Comparison of ENCODE assay signal across 8 cellular contexts in the genomic region with DNA sequence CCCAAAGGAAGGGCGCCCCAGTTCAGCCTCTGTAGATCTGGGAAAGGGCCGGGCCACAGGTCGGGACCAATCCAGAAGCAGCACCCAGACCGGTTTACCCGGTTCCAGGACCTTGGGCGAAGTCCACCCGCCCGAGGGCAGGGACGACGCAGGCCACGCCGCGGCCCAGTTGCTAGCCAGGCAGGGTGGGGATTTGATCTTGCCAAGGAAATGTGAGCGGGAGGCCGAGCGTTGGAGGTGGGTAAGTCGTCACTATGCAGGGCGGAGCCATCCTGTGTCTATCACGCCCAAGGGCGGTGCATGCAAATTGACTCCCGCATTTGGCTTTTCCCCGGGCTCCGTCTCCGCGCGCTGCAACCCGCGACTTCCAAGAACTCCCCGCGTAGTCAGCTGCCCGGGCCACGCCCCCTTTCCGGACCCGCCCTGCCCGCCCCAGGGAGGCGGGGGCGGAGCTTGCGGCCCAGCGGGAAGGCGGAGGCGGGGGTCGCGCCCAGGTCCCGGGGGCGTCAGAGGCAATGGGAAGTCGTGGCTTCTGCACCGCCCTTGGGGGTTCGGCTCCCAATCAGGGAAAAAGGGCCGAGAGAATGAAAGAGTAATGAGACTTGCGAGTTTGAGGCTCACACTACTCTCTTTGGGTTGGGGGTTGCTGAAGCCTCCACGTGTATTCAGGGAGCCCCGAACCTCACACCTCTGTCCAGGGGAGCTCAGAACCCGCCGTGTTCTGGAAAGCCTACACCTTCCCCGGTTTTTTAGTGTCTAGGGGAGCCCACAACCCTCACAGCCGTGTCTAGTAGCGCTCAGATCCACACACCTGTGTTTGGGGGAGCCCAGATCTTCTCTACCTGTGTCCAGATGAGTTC. TPM values are rescaled to one million over a fixed set of nuclear protein-coding genes. Genes with fewer than 3 reads are reported as not detected.
DNase-seq lines count a peak whose midpoint lies in the region; ATAC-seq and TF ChIP-seq lines count a peak whose summit lies in the region.

No MANE protein-coding gene starts in this region.

- peaks cover 4% of the 10 kb centered on the region for H3K36me3 Mint-ChIP-seq in CD4-positive, alpha-beta T cell (ENCODE audit: low read depth)
- H3K36me3 Mint-ChIP-seq in T-cell: no peaks in the 10 kb centered on the region

- WGBS in adrenal gland, 4 donors: 3 to 11% (median 6%) methylated on average over 22 to 57 of the region's 57 CpGs

- no peaks in the 10 kb centered on the region for H3K9me3 ChIP-seq in CD4-positive, alpha-beta T cell (ENCODE audit: control insufficient read depth, low read length)
- H3K9me3 ChIP-seq in adrenal gland (replicated peaks in 1 of 3): no peaks in the 10 kb centered on the region
- no peaks in the 10 kb centered on the region for H3K9me3 ChIP-seq in upper lobe of right lung

- peaks cover 72% of the 10 kb centered on the region for H3K4me1 Mint-ChIP-seq in CD4-positive, alpha-beta T cell (ENCODE audit: low read depth)
- peaks cover 70 to 83% (median 74%) of the 10 kb centered on the region in 3 donors for H3K4me1 Mint-ChIP-seq in T-cell

- H3K27ac Mint-ChIP-seq in CD4-positive, alpha-beta T cell: peak overlapping the region; percentile 99
- peak overlapping the region; percentile 99 to 100 for H3K27ac Mint-ChIP-seq in T-cell

- DNase-seq in CD4-positive, alpha-beta T cell: peak; percentile 50 to 83 (median 74)
- DNase-seq in NCI-H1417 treated with DMSO at 0.1 percent for 48 hours (lab: John Stamatoyannopoulos, UW) (peak; percentile 79), T-cell (peak; percentile 56 to 84 (median 68)), adrenal gland (peak; percentile 96 to 99 (median 98)), left cardiac atrium (peak; percentile 98), posterior vena cava (ENCODE audit: low spot score) (peak; percentile 99), upper lobe of right lung (peak; percentile 98)

- H3K36me3 ChIP-seq in adrenal gland (replicated peaks in 1 of 2) (no peaks in the 10 kb centered on the region), upper lobe of right lung (no peaks in the 10 kb centered on the region)

- no peak for TF ChIP-seq CTCF in CD4-positive, alpha-beta T cell (IDR thresholded peaks at IDR 0.05)
- TF ChIP-seq CTCF in adrenal gland (IDR thresholded peaks at IDR 0.05) (no peak), upper lobe of right lung (IDR thresholded peaks at IDR 0.05) (no peak)

- H3K9me3 Mint-ChIP-seq in CD4-positive, alpha-beta T cell: no peaks in the 10 kb centered on the region
- no peaks in the 10 kb centered on the region for H3K9me3 Mint-ChIP-seq in T-cell

- no peaks in the 10 kb centered on the region for H3K27me3 Mint-ChIP-seq in CD4-positive, alpha-beta T cell
- no peaks in the 10 kb centered on the region for H3K27me3 Mint-ChIP-seq in T-cell

- H3K27me3 ChIP-seq in CD4-positive, alpha-beta T cell (ENCODE audit: control insufficient read depth, insufficient read depth, low read length): no peaks in the 10 kb centered on the region
- H3K27me3 ChIP-seq in adrenal gland: no peaks in the 10 kb centered on the region
- no peaks in the 10 kb centered on the region for H3K27me3 ChIP-seq in upper lobe of right lung

- intact Hi-C loops in CD4-positive, alpha-beta T cell (cut with DNase I, micrococcal nuclease): no loop called here
- intact Hi-C loops in adrenal gland (cut with DNase I) (no loop called here), left cardiac atrium (cut with DNase I) (no loop called here), posterior vena cava (cut with DNase I) (no loop called here), upper lobe of right lung (cut with DNase I) (no loop called here)

- peaks cover 16 to 38% of the 10 kb centered on the region in 2 donors for H3K4me1 ChIP-seq in adrenal gland (replicated peaks in 1 of 2)
- peaks cover 61% of the 10 kb centered on the region for H3K4me1 ChIP-seq in upper lobe of right lung

- peak in 1 of 2 donors; percentile 71 for TF ChIP-seq POLR2A in adrenal gland (IDR thresholded peaks at IDR 0.05)

- POLR2A ChIA-PET in CD4-positive, alpha-beta T cell (lab: Charles Lee): interaction anchor here (0.7 to 12.1 kb wide), 11 partner anchors 8 to 272 kb away, joined by 3 to 487 read pairs (median 4); a partner anchor contains a TSS
- POLR2A ChIA-PET in T-cell (lab: Charles Lee): interaction anchor here in 1 of 2 donors (0.9 to 1.6 kb wide), 2 partner anchors 10 to 11 kb away, joined by 3 to 6 read pairs; no protein-coding TSS in a partner anchor

- peak; percentile 56 for ATAC-seq in CD4-positive, alpha-beta T cell (ENCODE audit: poor library complexity)
- ATAC-seq in GM21786 (IDR thresholded peaks at IDR 0.05; ENCODE audit: unreplicated experiment) (peak; percentile 43), T-cell (replicated peaks in 1 of 4) (peak; percentile 49 to 67 (median 59)), left cardiac atrium (peak; percentile 88 to 89), upper lobe of right lung (peak; percentile 88)

- peak overlapping the region; percentile 89 for H3K27ac ChIP-seq in CD4-positive, alpha-beta T cell (ENCODE audit: low read depth, low read length)
- H3K27ac ChIP-seq in adrenal gland (peak overlapping the region; percentile 40 to 93 (median 72)), upper lobe of right lung (peak overlapping the region; percentile 96)

- H3K4me3 ChIP-seq in adrenal gland (peak overlapping the region in 2 of 4 donors; percentile 14 to 31), upper lobe of right lung (peak overlapping the region; percentile 52)

- peak overlapping the region; percentile 86 for H3K4me3 Mint-ChIP-seq in CD4-positive, alpha-beta T cell
- H3K4me3 Mint-ChIP-seq in T-cell: peak overlapping the region; percentile 79 to 82 (median 82)

- CTCF ChIA-PET in CD4-positive, alpha-beta T cell (lab: Charles Lee): interaction anchor here (0.7 to 3.0 kb wide), 4 partner anchors 8 to 59 kb away, joined by 3 to 14 read pairs (median 6); a partner anchor contains a TSS
- CTCF ChIA-PET in T-cell (lab: Charles Lee): interaction anchor here in 1 of 2 donors (1.3 kb wide), 1 partner anchor 8 kb away, joined by 6 read pairs; no protein-coding TSS in a partner anchor

RNA-seq across cellular contexts. Expression of a gene that starts 12.8 kb away (rescaled TPM):
- total RNA-seq in CD4-positive, alpha-beta T cell: 100 to 1,000 TPM; 254 to 255 TPM
- total RNA-seq in T-cell (100 to 1,000 TPM; 165 to 413 (median 196) TPM), adrenal gland (100 to 1,000 TPM in 2 of 8 donors, 10 to 100 TPM in 6; 36.4 to 121 (median 61.8) TPM), left cardiac atrium (10 to 100 TPM; 36.9 to 61.3 TPM), posterior vena cava (100 to 1,000 TPM in 1 of 2 donors, 10 to 100 TPM in 1; 73.1 to 130 TPM), upper lobe of right lung (104 TPM)
- 100 to 1,000 TPM in 1 of 3 donors, 10 to 100 TPM in 1, 1 to 10 TPM in 1; 7.4 to 120 (median 97.1) TPM for polyA plus RNA-seq in adrenal gland

RNA-seq across cellular contexts. Expression of a gene that starts 12.8 kb away (rescaled TPM):
- total RNA-seq in CD4-positive, alpha-beta T cell: 10 to 100 TPM; 40.9 to 43.9 TPM
- total RNA-seq in T-cell: 10 to 100 TPM; 43.8 to 89.6 (median 67.3) TPM
- 10 to 100 TPM; 30.5 to 90.7 (median 65.0) TPM for total RNA-seq in adrenal gland
- polyA plus RNA-seq in adrenal gland: 100 to 1,000 TPM in 2 of 3 donors, 10 to 100 TPM in 1; 16.0 to 182 (median 159) TPM
- 10 to 100 TPM; 30.0 to 36.1 TPM for total RNA-seq in left cardiac atrium
- total RNA-seq in posterior vena cava: 10 to 100 TPM; 31.4 to 39.0 TPM
- 65.4 TPM for total RNA-seq in upper lobe of right lung

RNA-seq across cellular contexts. Expression of a gene that starts 44.9 kb away (rescaled TPM):
- total RNA-seq in CD4-positive, alpha-beta T cell: 10 to 100 TPM; 13.0 to 13.5 TPM
- total RNA-seq in T-cell (10 to 100 TPM; 23.8 to 44.9 (median 38.1) TPM), adrenal gland (10 to 100 TPM; 26.7 to 67.0 (median 48.0) TPM), left cardiac atrium (10 to 100 TPM; 34.9 to 47.8 TPM), posterior vena cava (10 to 100 TPM; 37.6 to 39.7 TPM), upper lobe of right lung (39.8 TPM)
- polyA plus RNA-seq in adrenal gland: 10 to 100 TPM; 12.4 to 47.7 (median 14.8) TPM

RNA-seq across cellular contexts. Expression of a gene that starts 46.4 kb away (rescaled TPM):
- 10 to 100 TPM; 60.5 to 63.4 TPM for total RNA-seq in CD4-positive, alpha-beta T cell
- total RNA-seq in T-cell (100 to 1,000 TPM in 2 of 5 donors, 10 to 100 TPM in 3; 68.9 to 121 (median 95.6) TPM), adrenal gland (10 to 100 TPM; 13.4 to 48.0 (median 35.4) TPM), left cardiac atrium (10 to 100 TPM; 18.4 to 20.9 TPM), posterior vena cava (10 to 100 TPM; 21.9 to 24.1 TPM), upper lobe of right lung (33.7 TPM)
- 100 to 1,000 TPM in 2 of 3 donors, 10 to 100 TPM in 1; 15.5 to 229 (median 120) TPM for polyA plus RNA-seq in adrenal gland
